In genomic region chr18:79628416-79629248, GRCh38 we compare ENCODE assay signal across 11 cellular contexts.
"Had no signal": no experiment of that assay in that cellular context is flagged by ENCODE, and none has a peak within 500 bp of the region (broad histone marks: within the 10 kb centered on the region; RNA-seq: fewer than 3 reads in every experiment).

No MANE protein-coding gene starts in this region.

- DNase-seq: activated CD4-positive, CD25-positive, alpha-beta regulatory T cell treated with anti-CD3 and anti-CD28 coated beads, Interleukin-2, amount 50 U/mL, for 72 hours; hypothalamus; kidney glomerular epithelial cell; nephron progenitor cell; stimulated activated CD4-positive, alpha-beta T cell treated with anti-CD3 and anti-CD28 coated beads, Interleukin-4, amount 100 ng/mL, for 1 hour; stimulated activated naive CD4-positive, alpha-beta T cell treated with Interleukin-2 at 50 U/mL for 16 hours; SW 1271 had no signal

- ATAC-seq: pancreas had no signal

- H3K27ac Mint-ChIP-seq: activated naive CD4-positive, alpha-beta T cell treated with anti-CD3 and anti-CD28 coated beads, Interleukin-2, amount 50 U/mL, for 24 hours; mesothelial cell of epicardium; type B pancreatic cell had no signal

- H3K4me3 Mint-ChIP-seq: activated naive CD4-positive, alpha-beta T cell treated with anti-CD3 and anti-CD28 coated beads, Interleukin-2, amount 50 U/mL, for 24 hours; mesothelial cell of epicardium; nephron progenitor cell; type B pancreatic cell had no signal

- H3K9me3 Mint-ChIP-seq: activated naive CD4-positive, alpha-beta T cell treated with anti-CD3 and anti-CD28 coated beads, Interleukin-2, amount 50 U/mL, for 24 hours had no signal

- H3K4me1 Mint-ChIP-seq: mesothelial cell of epicardium had no signal

- H3K36me3 Mint-ChIP-seq: activated naive CD4-positive, alpha-beta T cell treated with anti-CD3 and anti-CD28 coated beads, Interleukin-2, amount 50 U/mL, for 24 hours; mesothelial cell of epicardium; type B pancreatic cell had no signal
